In the genomic region with DNA sequence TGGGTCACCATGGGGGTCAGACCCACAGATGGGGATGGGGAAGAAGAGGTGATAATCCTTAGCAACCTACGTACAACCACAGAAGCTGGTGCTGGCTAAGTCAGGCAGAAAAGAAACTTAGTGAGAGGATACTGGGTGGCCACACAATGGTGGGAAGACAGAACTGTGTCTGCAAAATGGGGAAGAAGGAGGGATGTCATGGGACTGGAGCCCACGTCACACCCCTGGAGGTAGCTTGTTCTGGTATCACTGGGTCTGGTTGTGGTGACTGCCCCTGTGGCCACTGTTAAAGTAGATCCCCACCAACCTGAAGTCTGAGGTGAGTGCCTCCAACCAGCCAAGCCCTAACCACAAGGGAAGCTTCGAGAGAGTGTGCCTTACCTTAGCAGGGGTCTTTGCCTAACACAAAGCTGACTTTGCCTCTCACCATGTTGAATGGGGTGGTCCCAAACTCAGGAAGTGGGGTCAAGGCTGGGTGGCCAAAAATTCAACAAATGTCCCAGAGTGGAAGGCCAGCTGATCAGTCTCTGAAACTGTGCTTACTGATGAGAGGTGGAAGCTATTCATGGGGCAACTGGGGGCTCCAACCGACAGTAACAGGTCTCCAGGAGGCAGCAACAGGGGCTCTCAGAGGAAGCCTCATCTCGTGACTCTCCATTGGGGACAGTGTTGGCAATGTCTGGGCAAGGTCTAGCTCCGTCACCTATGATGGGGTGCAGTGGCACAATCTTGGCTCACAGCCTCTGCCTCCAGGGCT, we compare ENCODE assay signal across 33 cellular contexts.
DNase-seq lines count a peak whose midpoint lies in the region; ATAC-seq, FAIRE-seq and TF ChIP-seq lines count a peak whose summit lies in the region.
"Had no signal": no experiment of that assay in that cellular context is flagged by ENCODE, and none has a peak within 500 bp of the region (broad histone marks: within the 10 kb centered on the region; RNA-seq: fewer than 3 reads in every experiment).

No MANE protein-coding gene starts in this region.

- no peak overlapping the region for H2AFZ ChIP-seq in HepG2 (ENCODE audit: low read length)

- ATAC-seq in HepG2, result no peak
- no peak for ATAC-seq in right lobe of liver
- no peak for ATAC-seq in WTC11
- peak; percentile 54 for ATAC-seq in naive thymus-derived CD4-positive, alpha-beta T cell
- no peak for ATAC-seq in GM18858 (IDR thresholded peaks at IDR 0.05; ENCODE audit: unreplicated experiment)
- ATAC-seq in GM18519 (IDR thresholded peaks at IDR 0.05; ENCODE audit: low FRiP score, unreplicated experiment), result no peak
- ATAC-seq: A549, foreskin keratinocyte, left ventricle myocardium superior had no signal

- peaks cover 10% of the 10 kb centered on the region for H3K4me1 Mint-ChIP-seq in WTC11
- H3K4me1 Mint-ChIP-seq in naive thymus-derived CD4-positive, alpha-beta T cell, result peaks cover 0 to 5% (median under 1%) of the 10 kb centered on the region in 7 donors
- H3K4me1 Mint-ChIP-seq: CD4-positive, alpha-beta memory T cell; mesothelial cell of epicardium had no signal

- no peak for DNase-seq in HepG2 (ENCODE audit: low spot score)
- DNase-seq in right lobe of liver, result no peak
- no peak for DNase-seq in WTC11 (ENCODE audit: low spot score)
- DNase-seq in naive thymus-derived CD4-positive, alpha-beta T cell, result no peak
- no peak for DNase-seq in posterior cingulate gyrus
- DNase-seq in NCI-H2196 treated with DMSO at 0.1 percent for 48 hours (lab: John Stamatoyannopoulos, UW; ENCODE audit: unreplicated experiment), result no peak
- DNase-seq: activated CD4-positive, alpha-beta T cell treated with anti-CD3 and anti-CD28 coated beads for 48 hours; activated naive CD4-positive, alpha-beta T cell treated with Interleukin-2 at 50 U/mL for 16 hours; activated T-cell treated with anti-CD3 and anti-CD28 coated beads, Interleukin-2, amount 50 U/mL, for 48 hours; CD4-positive, alpha-beta memory T cell; dorsolateral prefrontal cortex; esophagus squamous epithelium; foreskin keratinocyte; head of caudate nucleus; KG1; left ventricle myocardium superior; MG63; NCI-H1105 treated with DMSO at 0.1 percent for 48 hours; NCI-H2029; NCI-H526; nucleus accumbens; Peyer's patch; SHP77 treated with DMSO at 0.1 percent for 48 hours; stimulated activated naive CD4-positive, alpha-beta T cell; T-helper 9 cell had no signal

- peaks cover 26% of the 10 kb centered on the region for H3K9me3 Mint-ChIP-seq in WTC11
- peaks cover 0 to 19% (median 9%) of the 10 kb centered on the region in 11 donors for H3K9me3 Mint-ChIP-seq in naive thymus-derived CD4-positive, alpha-beta T cell

- TF ChIP-seq POLR2A in HepG2 (IDR thresholded peaks at IDR 0.05; ENCODE audit: insufficient read depth in 1 of 2, low read depth in 2 of 2, low read length in 2 of 2), result no peak
- TF ChIP-seq POLR2A in right lobe of liver (IDR thresholded peaks at IDR 0.05), result no peak

- POLR2A ChIA-PET in HepG2 (lab: Yijun Ruan, JAX), result interaction anchor here (0.7 kb wide), 1 partner anchor 64 kb away, joined by 3 read pairs; no protein-coding TSS in a partner anchor
- POLR2A ChIA-PET in WTC11 (lab: Charles Lee), result no interaction called here
- POLR2A ChIA-PET in naive thymus-derived CD4-positive, alpha-beta T cell (lab: Charles Lee), result no interaction called here

- TF ChIP-seq EP300 in HepG2 (IDR thresholded peaks at IDR 0.05; ENCODE audit: low read depth in 2 of 2, low read length in 2 of 2) (no peak), HepG2 (CRISPR knock-in tag; IDR thresholded peaks at IDR 0.05; ENCODE audit: borderline replicate concordance) (no peak)

- no peak for FAIRE-seq in HepG2 (lab: Jason Lieb, UNC)
- FAIRE-seq: A549, islet of Langerhans had no signal

- CTCF ChIA-PET in HepG2 (lab: Yijun Ruan, JAX; ENCODE audit: low intra/inter-chr PET ratio, low total read pairs) (no interaction called here), WTC11 (lab: Charles Lee) (interaction anchor here (2.3 kb wide), 1 partner anchor 10 kb away, joined by 18 read pairs; no protein-coding TSS in a partner anchor)
- CTCF ChIA-PET in naive thymus-derived CD4-positive, alpha-beta T cell (lab: Charles Lee), result interaction anchor here (0.7 kb wide), 1 partner anchor 1976 kb away, joined by 3 read pairs; no protein-coding TSS in a partner anchor

- no peak overlapping the region for H3K4me3 Mint-ChIP-seq in WTC11
- H3K4me3 Mint-ChIP-seq in naive thymus-derived CD4-positive, alpha-beta T cell, result no peak overlapping the region
- H3K4me3 Mint-ChIP-seq: CD4-positive, alpha-beta memory T cell; mesothelial cell of epicardium had no signal

- H3K27me3 ChIP-seq in HepG2 (ENCODE audit: control insufficient read depth in 1 of 2, insufficient read depth in 2 of 2, low read length in 2 of 2) (no peaks in the 10 kb centered on the region), right lobe of liver (no peaks in the 10 kb centered on the region)
- H3K27me3 ChIP-seq in naive thymus-derived CD4-positive, alpha-beta T cell (ENCODE audit: control insufficient read depth in 2 of 2, insufficient read depth in 2 of 2, low read length in 2 of 2), result no peaks in the 10 kb centered on the region
- H3K27me3 ChIP-seq: dorsolateral prefrontal cortex, esophagus squamous epithelium, foreskin keratinocyte, MG63, Peyer's patch, suprapubic skin had no signal

- in situ Hi-C loops in HepG2 (cut with HindIII; ENCODE audit: extremely low pct_ligation_motif_present, low pct_unique_long_range_greater_than_20kb), result loop anchor here (25.0 kb wide), 1 partner anchor 263 kb away; no protein-coding TSS in a partner anchor

- H3K9ac ChIP-seq in HepG2 (ENCODE audit: insufficient read depth, low read depth, low read length), result no peak overlapping the region

- no peak overlapping the region for H3K4me3 ChIP-seq in HepG2 (replicated peaks in 1 of 3; ENCODE audit: insufficient read depth in 1 of 3, low read depth in 2 of 3, low read length in 3 of 3)
- H3K4me3 ChIP-seq in right lobe of liver, result no peak overlapping the region
- no peak overlapping the region for H3K4me3 ChIP-seq in naive thymus-derived CD4-positive, alpha-beta T cell (ENCODE audit: low read length)
- H3K4me3 ChIP-seq: A549, dorsolateral prefrontal cortex, esophagus squamous epithelium, HAP-1, MG63, Peyer's patch, suprapubic skin had no signal

- no TSS peak for BruUV-seq in HepG2 (replicated peaks; lab: Mats Ljungman, UMichigan)

- H3K36me3 ChIP-seq in HepG2 (replicated peaks in 1 of 2; ENCODE audit: control insufficient read depth in 1 of 2, insufficient read depth in 2 of 2, low read length in 2 of 2) (no peaks in the 10 kb centered on the region), right lobe of liver (no peaks in the 10 kb centered on the region)
- H3K36me3 ChIP-seq in naive thymus-derived CD4-positive, alpha-beta T cell (ENCODE audit: control insufficient read depth in 2 of 3, insufficient read depth in 3 of 3, low read length in 3 of 3), result no peaks in the 10 kb centered on the region
- H3K36me3 ChIP-seq: esophagus squamous epithelium, HAP-1, MG63, Peyer's patch, suprapubic skin had no signal

- peaks cover 34% of the 10 kb centered on the region for H3K4me1 ChIP-seq in HepG2 (ENCODE audit: insufficient read depth, low read length)
- peaks cover 0 to 25% (median 7%) of the 10 kb centered on the region in 4 donors for H3K4me1 ChIP-seq in right lobe of liver
- H3K4me1 ChIP-seq in naive thymus-derived CD4-positive, alpha-beta T cell (ENCODE audit: control insufficient read depth in 2 of 2, insufficient read depth in 2 of 2, low read length in 2 of 2), result no peaks in the 10 kb centered on the region
- H3K4me1 ChIP-seq: A549, esophagus squamous epithelium, foreskin keratinocyte, HAP-1, Peyer's patch, suprapubic skin had no signal

- H3K9me3 ChIP-seq in HepG2 (ENCODE audit: low read length), result no peaks in the 10 kb centered on the region
- H3K9me3 ChIP-seq in right lobe of liver, result no peaks in the 10 kb centered on the region
- H3K9me3 ChIP-seq in naive thymus-derived CD4-positive, alpha-beta T cell (ENCODE audit: control insufficient read depth in 2 of 3, low read length in 3 of 3), result no peaks in the 10 kb centered on the region
- H3K9me3 ChIP-seq: esophagus squamous epithelium, HAP-1, MG63, Peyer's patch, suprapubic skin had no signal

- H3K4me2 ChIP-seq in HepG2 (ENCODE audit: low read depth, low read length), result no peak overlapping the region
- H3K4me2 ChIP-seq: A549 had no signal

- peaks cover 50% of the 10 kb centered on the region for H3K27me3 Mint-ChIP-seq in WTC11 (ENCODE audit: low read depth)
- peaks cover 0 to 1% (median 0%) of the 10 kb centered on the region in 5 donors for H3K27me3 Mint-ChIP-seq in naive thymus-derived CD4-positive, alpha-beta T cell
- H3K27me3 Mint-ChIP-seq: CD4-positive, alpha-beta memory T cell had no signal

- peaks cover 24% of the 10 kb centered on the region for H3K36me3 Mint-ChIP-seq in WTC11
- H3K36me3 Mint-ChIP-seq in naive thymus-derived CD4-positive, alpha-beta T cell, result peaks cover 6 to 15% (median 13%) of the 10 kb centered on the region in 5 donors
- H3K36me3 Mint-ChIP-seq: mesothelial cell of epicardium had no signal

- WGBS in HepG2 (ENCODE audit: low lambda C conversion rate), result 84% methylated on average over 4 of the region's 6 CpGs
- WGBS in right lobe of liver (ENCODE audit: insufficient coverage, low coverage, low lambda C conversion rate, missing lambda C conversion rate), result 55% methylated on average over 2 of the region's 6 CpGs

- no peak for TF ChIP-seq RAD21 in HepG2 (CRISPR knock-in tag; IDR thresholded peaks at IDR 0.05)

- H4K20me1 ChIP-seq in HepG2 (ENCODE audit: insufficient read depth, low read length), result no peaks in the 10 kb centered on the region

- no peak for TF ChIP-seq CTCF in HepG2 (CRISPR knock-in tag; IDR thresholded peaks at IDR 0.05)
- TF ChIP-seq CTCF in right lobe of liver (IDR thresholded peaks at IDR 0.05), result no peak
- no peak for TF ChIP-seq CTCF in WTC11 (IDR thresholded peaks at IDR 0.05)

- no peak overlapping the region for H3K27ac ChIP-seq in HepG2 (ENCODE audit: extremely low read length, insufficient read depth, low read length)
- H3K27ac ChIP-seq in right lobe of liver, result peak overlapping the region in 1 of 3 donors; percentile 85
- H3K27ac ChIP-seq in naive thymus-derived CD4-positive, alpha-beta T cell (ENCODE audit: low read depth, low read length), result no peak overlapping the region
- H3K27ac ChIP-seq: A549, esophagus squamous epithelium, foreskin keratinocyte, Peyer's patch, suprapubic skin, VCaP had no signal

- no peaks in the 10 kb centered on the region for H3K79me2 ChIP-seq in HepG2 (ENCODE audit: insufficient read depth, low read length)

- intact Hi-C loops in HepG2 (cut with micrococcal nuclease; ENCODE audit: unreplicated experiment) (no loop called here), right lobe of liver (cut with DNase I) (no loop called here), posterior cingulate gyrus (cut with DNase I) (loop anchor here (10.0 kb wide), 1 partner anchor 60 kb away; a partner anchor contains a TSS)
- intact Hi-C loops in naive thymus-derived CD4-positive, alpha-beta T cell (cut with micrococcal nuclease), result no loop called here

- H3K27ac Mint-ChIP-seq in WTC11, result no peak overlapping the region
- H3K27ac Mint-ChIP-seq in naive thymus-derived CD4-positive, alpha-beta T cell, result peak overlapping the region in 1 of 9 donors; percentile 47
- H3K27ac Mint-ChIP-seq: mesothelial cell of epicardium had no signal

TF ChIP-seq in HepG2, 621 proteins besides CTCF, POLR2A, EP300 and RAD21 (continues in another document):
- peak; percentile 96 for TF ChIP-seq ZNF317 (CRISPR knock-in tag; IDR thresholded peaks at IDR 0.05)
